Comparison of ENCODE assay signal across 1 cellular context in genomic region chr16:56943761-56944375, GRCh38.
TF ChIP-seq lines count a peak whose summit lies in the region.

No MANE protein-coding gene starts in this region.

TF ChIP-seq in HCT116, 20 proteins besides CTCF, POLR2A, EP300 and RAD21:
- TF ChIP-seq POLR2AphosphoS5 (IDR thresholded peaks at IDR 0.05; ENCODE audit: low read depth, low read length) (0 out of 2 replicates have a peak, but pooled peaks have one; percentile 3), FOSL1 (IDR thresholded peaks at IDR 0.05; ENCODE audit: low read depth) (no peak)
